22 cellular contexts compared by ENCODE assay signal in genomic region chr6:148263010-148263409, GRCh38.
DNase-seq lines count a peak whose midpoint lies in the region; ATAC-seq, FAIRE-seq and TF ChIP-seq lines count a peak whose summit lies in the region.
"Had no signal": no experiment of that assay in that cellular context is flagged by ENCODE, and none has a peak within 500 bp of the region (broad histone marks: within the 10 kb centered on the region; RNA-seq: fewer than 3 reads in every experiment).

No MANE protein-coding gene starts in this region.

- H3K4me3 Mint-ChIP-seq in natural killer cell treated with Interleukin-12 subunit alpha and Interleukin-12 subunit beta and Interleukin-15 and Interleukin-18, amount 100 ng/mL, for 72 hours: no peak overlapping the region
- H3K4me3 Mint-ChIP-seq: activated CD4-positive, alpha-beta T cell treated with anti-CD3 and anti-CD28 coated beads, Interleukin-2, amount 10 ng/mL, durations not matched to agents 7 days and 5 days; activated naive CD8-positive, alpha-beta T cell; activated T-helper 17 cell treated with anti-CD3 and anti-CD28 coated beads, Interleukin-2, amount 50 U/mL, for 72 hours; CD4-positive, alpha-beta T cell; mesothelial cell of epicardium; natural killer cell; stimulated activated memory B cell treated with anti-CD40 and anti-IgM and Interleukin-4, amounts not matched to agents 10 μg/mL and 1 μg/mL and 100 μg/mL, for 72 hours; T-helper 1 cell treated with Interleukin-12 subunit alpha and Interleukin-12 subunit beta and Interleukin-4 antibody, amounts not matched to agents 30 μg/mL and 1 μg/mL, for 36 hours had no signal

- no peak for ATAC-seq in HG02571 (IDR thresholded peaks at IDR 0.05; ENCODE audit: unreplicated experiment)
- ATAC-seq in natural killer cell treated with Interleukin-12 subunit alpha and Interleukin-12 subunit beta and Interleukin-15 and Interleukin-18, amount 100 ng/mL, for 72 hours: no peak
- ATAC-seq: activated T-helper 17 cell treated with anti-CD3 and anti-CD28 coated beads, Interleukin-2, amount 50 U/mL, for 72 hours; GM12878; natural killer cell; stimulated activated memory B cell treated with anti-CD40 and anti-IgM and Interleukin-4, amounts not matched to agents 10 μg/mL and 1 μg/mL and 100 μg/mL, for 72 hours had no signal

- H3K36me3 ChIP-seq in endothelial cell of umbilical vein (ENCODE audit: control insufficient read depth in 2 of 2, extremely low read depth in 1 of 2, insufficient read depth in 2 of 2, low read length in 2 of 2): no peaks in the 10 kb centered on the region

- H3K4me1 Mint-ChIP-seq in natural killer cell treated with Interleukin-12 subunit alpha and Interleukin-12 subunit beta and Interleukin-15 and Interleukin-18, amount 100 ng/mL, for 72 hours (ENCODE audit: low read depth in 2 of 2): no peaks in the 10 kb centered on the region
- H3K4me1 Mint-ChIP-seq: activated CD4-positive, alpha-beta T cell treated with anti-CD3 and anti-CD28 coated beads, Interleukin-2, amount 10 ng/mL, durations not matched to agents 7 days and 5 days; activated T-helper 17 cell treated with anti-CD3 and anti-CD28 coated beads, Interleukin-2, amount 50 U/mL, for 72 hours; natural killer cell; stimulated activated memory B cell treated with anti-CD40 and anti-IgM and Interleukin-4, amounts not matched to agents 10 μg/mL and 1 μg/mL and 100 μg/mL, for 72 hours had no signal

- no peak for TF ChIP-seq CTCF in endothelial cell of umbilical vein (IDR thresholded peaks at IDR 0.05; ENCODE audit: extremely low read depth in 1 of 2, insufficient read depth in 1 of 2, low read depth in 1 of 2, low read length in 2 of 2)

- no peaks in the 10 kb centered on the region for H3K36me3 Mint-ChIP-seq in natural killer cell treated with Interleukin-12 subunit alpha and Interleukin-12 subunit beta and Interleukin-15 and Interleukin-18, amount 100 ng/mL, for 72 hours
- H3K36me3 Mint-ChIP-seq: activated naive CD8-positive, alpha-beta T cell; mesothelial cell of epicardium; natural killer cell; stimulated activated memory B cell treated with anti-CD40 and anti-IgM and Interleukin-4, amounts not matched to agents 10 μg/mL and 1 μg/mL and 100 μg/mL, for 72 hours had no signal

- DNase-seq in M059J (ENCODE audit: low read depth) (peak; percentile 22), endothelial cell of umbilical vein (ENCODE audit: low read depth, low spot score) (no peak), kidney glomerular epithelial cell (lab: John Stamatoyannopoulos, UW) (peak; percentile 40), ureter (ENCODE audit: low spot score) (peak; percentile 54), NCI-H524 treated with DMSO at 0.1 percent for 48 hours (lab: John Stamatoyannopoulos, UW) (no peak)
- DNase-seq in natural killer cell treated with Interleukin-12 subunit alpha and Interleukin-12 subunit beta and Interleukin-15 and Interleukin-18, amount 100 ng/mL, for 72 hours (ENCODE audit: low spot score): no peak
- DNase-seq: activated CD4-positive, alpha-beta T cell treated with anti-CD3 and anti-CD28 coated beads, Interleukin-2, amount 10 ng/mL, durations not matched to agents 7 days and 5 days; CD4-positive, alpha-beta T cell; DMS79; natural killer cell; NCI-H1092; NCI-H2029 treated with DMSO at 0.1 percent for 48 hours; NCI-H345 had no signal

- intact Hi-C loops in endothelial cell of umbilical vein (cut with micrococcal nuclease): no loop called here

- no peaks in the 10 kb centered on the region for H3K79me2 ChIP-seq in endothelial cell of umbilical vein (ENCODE audit: control insufficient read depth, insufficient read depth, low read length)

- H3K9ac ChIP-seq in endothelial cell of umbilical vein (replicated peaks; ENCODE audit: extremely low read depth, insufficient read depth, low read length): no peak overlapping the region
- H3K9ac ChIP-seq: KMS-11 had no signal

- H3K27me3 ChIP-seq in endothelial cell of umbilical vein (ENCODE audit: control insufficient read depth in 2 of 2, insufficient read depth in 2 of 2, low read length in 2 of 2): no peaks in the 10 kb centered on the region

- no peaks in the 10 kb centered on the region for H3K9me1 ChIP-seq in endothelial cell of umbilical vein (replicated peaks; ENCODE audit: control insufficient read depth, extremely low read depth, insufficient read depth, low read length)

- H3K4me1 ChIP-seq in endothelial cell of umbilical vein (ENCODE audit: control insufficient read depth, extremely low read depth, insufficient read depth, low read length): peaks cover 6% of the 10 kb centered on the region

- no peaks in the 10 kb centered on the region for H3K9me3 Mint-ChIP-seq in natural killer cell treated with Interleukin-12 subunit alpha and Interleukin-12 subunit beta and Interleukin-15 and Interleukin-18, amount 100 ng/mL, for 72 hours
- H3K9me3 Mint-ChIP-seq: activated CD4-positive, alpha-beta T cell treated with anti-CD3 and anti-CD28 coated beads, Interleukin-2, amount 10 ng/mL, durations not matched to agents 7 days and 5 days; activated T-helper 17 cell treated with anti-CD3 and anti-CD28 coated beads, Interleukin-2, amount 50 U/mL, for 72 hours; CD4-positive, alpha-beta T cell; mesothelial cell of epicardium; natural killer cell; stimulated activated memory B cell treated with anti-CD40 and anti-IgM and Interleukin-4, amounts not matched to agents 10 μg/mL and 1 μg/mL and 100 μg/mL, for 72 hours; T-helper 1 cell treated with Interleukin-12 subunit alpha and Interleukin-12 subunit beta and Interleukin-4 antibody, amounts not matched to agents 30 μg/mL and 1 μg/mL, for 36 hours had no signal

- no peaks in the 10 kb centered on the region for H4K20me1 ChIP-seq in endothelial cell of umbilical vein (replicated peaks; ENCODE audit: control insufficient read depth, extremely low read depth, insufficient read depth, low read length)

- H3K9me3 ChIP-seq in endothelial cell of umbilical vein (replicated peaks; ENCODE audit: control insufficient read depth, insufficient read depth, low read length): no peaks in the 10 kb centered on the region

- no peak overlapping the region for H3K4me2 ChIP-seq in endothelial cell of umbilical vein (ENCODE audit: insufficient read depth, low read length)
- H3K4me2 ChIP-seq: KMS-11 had no signal

- BruUV-seq in endothelial cell of umbilical vein (replicated peaks; lab: Mats Ljungman, UMichigan): no TSS peak

- dilution Hi-C loops in endothelial cell of umbilical vein (cut with MboI; ENCODE audit: extremely low pct_ligation_motif_present, low sequenced_read_pairs): no loop called here

- H3K27me3 Mint-ChIP-seq in natural killer cell treated with Interleukin-12 subunit alpha and Interleukin-12 subunit beta and Interleukin-15 and Interleukin-18, amount 100 ng/mL, for 72 hours: peaks cover 4 to 30% of the 10 kb centered on the region in 2 donors

- H3K27ac Mint-ChIP-seq in natural killer cell treated with Interleukin-12 subunit alpha and Interleukin-12 subunit beta and Interleukin-15 and Interleukin-18, amount 100 ng/mL, for 72 hours: no peak overlapping the region
- H3K27ac Mint-ChIP-seq: activated CD4-positive, alpha-beta T cell treated with anti-CD3 and anti-CD28 coated beads, Interleukin-2, amount 10 ng/mL, durations not matched to agents 7 days and 5 days; activated naive CD8-positive, alpha-beta T cell; activated T-helper 17 cell treated with anti-CD3 and anti-CD28 coated beads, Interleukin-2, amount 50 U/mL, for 72 hours; CD4-positive, alpha-beta T cell; mesothelial cell of epicardium; natural killer cell; stimulated activated memory B cell treated with anti-CD40 and anti-IgM and Interleukin-4, amounts not matched to agents 10 μg/mL and 1 μg/mL and 100 μg/mL, for 72 hours; T-helper 1 cell treated with Interleukin-12 subunit alpha and Interleukin-12 subunit beta and Interleukin-4 antibody, amounts not matched to agents 30 μg/mL and 1 μg/mL, for 36 hours had no signal

- FAIRE-seq in endothelial cell of umbilical vein (lab: Jason Lieb, UNC): peak; percentile 35
- FAIRE-seq: astrocyte, GM12878 had no signal

- no peak overlapping the region for H3K27ac ChIP-seq in endothelial cell of umbilical vein (ENCODE audit: insufficient read depth, low read depth, low read length)
- H3K27ac ChIP-seq: KMS-11 had no signal

- no peak overlapping the region for H2AFZ ChIP-seq in endothelial cell of umbilical vein (ENCODE audit: low read depth, low read length)

- CTCF ChIA-PET in endothelial cell of umbilical vein (lab: Charles Lee): interaction anchor here (1.1 to 3.6 kb wide), 5 partner anchors 8 to 83 kb away, joined by 3 to 15 read pairs (median 4); no protein-coding TSS in a partner anchor

- no peak for TF ChIP-seq POLR2A in endothelial cell of umbilical vein (IDR thresholded peaks at IDR 0.05; ENCODE audit: low read depth, low read length)

- no peak overlapping the region for H3K4me3 ChIP-seq in endothelial cell of umbilical vein (replicated peaks in 1 of 3; ENCODE audit: insufficient read depth in 1 of 3, low read depth in 1 of 3, low read length in 3 of 3)
- H3K4me3 ChIP-seq: GM12878 had no signal

- POLR2A ChIA-PET in endothelial cell of umbilical vein (lab: Charles Lee): no interaction called here

TF ChIP-seq in endothelial cell of umbilical vein, 7 proteins besides CTCF, POLR2A, EP300 and RAD21:
- TF ChIP-seq GATA2 (IDR thresholded peaks at IDR 0.05; ENCODE audit: insufficient read depth, insufficient read length, low read depth, low read length): no peak
- TF ChIP-seq EZH2 (IDR thresholded peaks at IDR 0.05; ENCODE audit: borderline replicate concordance, low read depth, low read length, severe bottlenecking): no peak
- no peak for TF ChIP-seq MYC (IDR thresholded peaks at IDR 0.05; ENCODE audit: low read depth, low read length)
- TF ChIP-seq MAX (IDR thresholded peaks at IDR 0.05; ENCODE audit: insufficient read depth, insufficient read length): no peak
- no peak for TF ChIP-seq POLR2AphosphoS5 (IDR thresholded peaks at IDR 0.05; ENCODE audit: insufficient read depth, low read depth, low read length)
- no peak for TF ChIP-seq JUN (IDR thresholded peaks at IDR 0.05; ENCODE audit: borderline replicate concordance, insufficient read depth, insufficient read length, low read depth)
- TF ChIP-seq FOS (IDR thresholded peaks at IDR 0.05; ENCODE audit: borderline replicate concordance, insufficient read depth, low read length): no peak

Comparison
In these comparisons a context has a peak if more than half of its experiments do, and no peak if none do; other contexts are left out.
1. DNase-seq: peak in M059J (single experiment), kidney glomerular epithelial cell (single experiment) and ureter (single experiment); none in endothelial cell of umbilical vein (single experiment), natural killer cell treated with Interleukin-12 subunit alpha and Interleukin-12 subunit beta and Interleukin-15 and Interleukin-18, amount 100 ng/mL, for 72 hours (single experiment) and NCI-H524 treated with DMSO at 0.1 percent for 48 hours (single experiment).